20 cellular contexts compared by ENCODE assay signal in genomic region chr5:55343107-55343506, GRCh38. TPM values are rescaled to one million over a fixed set of nuclear protein-coding genes. Genes with fewer than 3 reads are reported as not detected.
DNase-seq lines count a peak whose midpoint lies in the region; ATAC-seq, FAIRE-seq and TF ChIP-seq lines count a peak whose summit lies in the region.
"Had no signal": no experiment of that assay in that cellular context is flagged by ENCODE, and none has a peak within 500 bp of the region (broad histone marks: within the 10 kb centered on the region; RNA-seq: fewer than 3 reads in every experiment).

No MANE protein-coding gene starts in this region.

- H3K9me3 ChIP-seq in liver (ENCODE audit: control insufficient read depth in 4 of 4, low read length in 3 of 4) (no peaks in the 10 kb centered on the region), HepG2 (ENCODE audit: low read length) (no peaks in the 10 kb centered on the region), right lobe of liver (no peaks in the 10 kb centered on the region), tibial artery (no peaks in the 10 kb centered on the region), BE2C (no peaks in the 10 kb centered on the region)
- no peaks in the 10 kb centered on the region for H3K9me3 ChIP-seq in CD4-positive, alpha-beta memory T cell (ENCODE audit: control insufficient read depth in 1 of 2, low read length in 2 of 2)
- H3K9me3 ChIP-seq: Peyer's patch had no signal

- TF ChIP-seq POLR2A in HepG2 (IDR thresholded peaks at IDR 0.05; ENCODE audit: insufficient read depth in 1 of 2, low read depth in 2 of 2, low read length in 2 of 2) (no peak), right lobe of liver (IDR thresholded peaks at IDR 0.05) (no peak)

- DNase-seq in HepG2 (ENCODE audit: low spot score) = no peak
- no peak for DNase-seq in WTC11 (ENCODE audit: low spot score)
- DNase-seq in right lobe of liver = no peak
- no peak for DNase-seq in tibial artery
- no peak for DNase-seq in CD4-positive, alpha-beta memory T cell
- no peak for DNase-seq in BE2C
- DNase-seq: CD4-positive, CD25-positive, alpha-beta regulatory T cell; COR-L47; DMS 273 treated with DMSO at 0.1 percent for 48 hours; DMS79 treated with DMSO at 0.1 percent for 48 hours; H9; HFFc6; KG1; NCI-H1092 treated with DMSO at 0.1 percent for 48 hours; NCI-H2029 treated with DMSO at 0.1 percent for 48 hours; NCI-H226; NCI-H524; NCI-H774; Peyer's patch had no signal

- no peak for ATAC-seq in HepG2
- ATAC-seq in WTC11 = no peak
- ATAC-seq in right lobe of liver = peak; percentile 23 to 57 (median 42)

- FAIRE-seq in HepG2 (lab: Jason Lieb, UNC) = no peak

- H3K27ac Mint-ChIP-seq in WTC11 = peak overlapping the region; percentile 71; the same call in 1 of the 2 replicates
- H3K27ac Mint-ChIP-seq in CD4-positive, alpha-beta memory T cell = no peak overlapping the region

- POLR2A ChIA-PET in HepG2 (lab: Yijun Ruan, JAX) (no interaction called here), WTC11 (lab: Charles Lee) (no interaction called here)
- POLR2A ChIA-PET in CD4-positive, alpha-beta memory T cell (lab: Charles Lee; ENCODE audit: partially characterized antibody) = no interaction called here

- peak overlapping the region; percentile 17 to 87 for H3K9ac ChIP-seq in liver (ENCODE audit: low read depth in 1 of 2, low read length in 2 of 2)
- no peak overlapping the region for H3K9ac ChIP-seq in HepG2 (ENCODE audit: insufficient read depth, low read depth, low read length)

- peak overlapping the region in 1 of 3 donors; percentile 24 for H3K4me3 ChIP-seq in liver (ENCODE audit: low read depth in 1 of 3, low read length in 3 of 3)
- no peak overlapping the region for H3K4me3 ChIP-seq in HepG2 (replicated peaks in 1 of 3; ENCODE audit: insufficient read depth in 1 of 3, low read depth in 2 of 3, low read length in 3 of 3)
- peak overlapping the region in 2 of 3 donors; percentile 14 to 24 for H3K4me3 ChIP-seq in right lobe of liver
- peak overlapping the region; percentile 25 to 30 for H3K4me3 ChIP-seq in tibial artery
- H3K4me3 ChIP-seq in CD4-positive, alpha-beta memory T cell (ENCODE audit: low read length in 2 of 2) = no peak overlapping the region
- no peak overlapping the region for H3K4me3 ChIP-seq in BE2C (ENCODE audit: low read depth, low read length)
- H3K4me3 ChIP-seq: Peyer's patch had no signal

- H3K27me3 Mint-ChIP-seq in WTC11 (ENCODE audit: low read depth) = no peaks in the 10 kb centered on the region
- H3K27me3 Mint-ChIP-seq in CD4-positive, alpha-beta memory T cell = no peaks in the 10 kb centered on the region
- H3K27me3 Mint-ChIP-seq: CD4-positive, CD25-positive, alpha-beta regulatory T cell had no signal

- CTCF ChIA-PET in HepG2 (lab: Yijun Ruan, JAX; ENCODE audit: low intra/inter-chr PET ratio, low total read pairs) = interaction anchor here (2.0 kb wide), 1 partner anchor 349 kb away, joined by 5 read pairs; no protein-coding TSS in a partner anchor
- CTCF ChIA-PET in WTC11 (lab: Charles Lee) = interaction anchor here (2.4 kb wide), 1 partner anchor 348 kb away, joined by 6 read pairs; no protein-coding TSS in a partner anchor
- CTCF ChIA-PET in CD4-positive, alpha-beta memory T cell (lab: Charles Lee; ENCODE audit: partially characterized antibody) = interaction anchor here (1.6 to 3.0 kb wide), 3 partner anchors 10 to 349 kb away, joined by 4 to 22 read pairs (median 5); no protein-coding TSS in a partner anchor

- TF ChIP-seq EP300 in HepG2 (IDR thresholded peaks at IDR 0.05; ENCODE audit: low read depth in 2 of 2, low read length in 2 of 2) (no peak), HepG2 (CRISPR knock-in tag; IDR thresholded peaks at IDR 0.05; ENCODE audit: borderline replicate concordance) (no peak)

- no peak overlapping the region for H3K4me2 ChIP-seq in HepG2 (ENCODE audit: low read depth, low read length)

- H3K9me3 Mint-ChIP-seq in WTC11 = no peaks in the 10 kb centered on the region
- H3K9me3 Mint-ChIP-seq in CD4-positive, alpha-beta memory T cell = no peaks in the 10 kb centered on the region
- H3K9me3 Mint-ChIP-seq: CD4-positive, CD25-positive, alpha-beta regulatory T cell; HFFc6 had no signal

- H3K27me3 ChIP-seq in liver (ENCODE audit: control insufficient read depth in 4 of 4, insufficient read depth in 4 of 4, low read length in 3 of 4) = no peaks in the 10 kb centered on the region
- H3K27me3 ChIP-seq in HepG2 (ENCODE audit: control insufficient read depth in 1 of 2, insufficient read depth in 2 of 2, low read length in 2 of 2) = no peaks in the 10 kb centered on the region
- H3K27me3 ChIP-seq in right lobe of liver = no peaks in the 10 kb centered on the region
- no peaks in the 10 kb centered on the region for H3K27me3 ChIP-seq in tibial artery
- H3K27me3 ChIP-seq in CD4-positive, alpha-beta memory T cell (ENCODE audit: insufficient read depth, low read length) = no peaks in the 10 kb centered on the region
- H3K27me3 ChIP-seq in BE2C = no peaks in the 10 kb centered on the region
- H3K27me3 ChIP-seq: Peyer's patch had no signal

- WGBS in liver = 37% methylated on average over 4 of the region's 4 CpGs
- WGBS in HepG2 (ENCODE audit: low lambda C conversion rate) = 80% methylated on average over 4 of the region's 4 CpGs
- WGBS in right lobe of liver (ENCODE audit: insufficient coverage, low coverage, low lambda C conversion rate, missing lambda C conversion rate) = 28% methylated on average over 4 of the region's 4 CpGs

- intact Hi-C loops in HepG2 (cut with micrococcal nuclease; ENCODE audit: unreplicated experiment) = no loop called here
- intact Hi-C loops in right lobe of liver (cut with DNase I) = no loop called here
- intact Hi-C loops in tibial artery (cut with DNase I; ENCODE audit: low total_unique reads) = loop anchor here (5.0 kb wide), 1 partner anchor 349 kb away; no protein-coding TSS in a partner anchor
- intact Hi-C loops in CD4-positive, alpha-beta memory T cell (cut with micrococcal nuclease) = loop anchor here (10.0 kb wide), 1 partner anchor 862 kb away; no protein-coding TSS in a partner anchor

- in situ Hi-C loops in HepG2 (cut with HindIII; ENCODE audit: extremely low pct_ligation_motif_present, low pct_unique_long_range_greater_than_20kb) = no loop called here

- peaks cover 6% of the 10 kb centered on the region for H3K79me2 ChIP-seq in HepG2 (ENCODE audit: insufficient read depth, low read length)

- TF ChIP-seq RAD21 in liver (IDR thresholded peaks at IDR 0.05) = no peak
- TF ChIP-seq RAD21 in HepG2 (CRISPR knock-in tag; IDR thresholded peaks at IDR 0.05) = no peak

- peaks cover 43% of the 10 kb centered on the region for H3K36me3 Mint-ChIP-seq in WTC11
- H3K36me3 Mint-ChIP-seq in CD4-positive, alpha-beta memory T cell = peaks cover 39 to 68% of the 10 kb centered on the region in 2 donors

- H3K36me3 ChIP-seq in liver (ENCODE audit: control insufficient read depth in 4 of 4, insufficient read depth in 3 of 4, low read depth in 1 of 4, low read length in 3 of 4) (peaks cover 2 to 12% (median 7%) of the 10 kb centered on the region in 4 donors), HepG2 (replicated peaks in 1 of 2; ENCODE audit: control insufficient read depth in 1 of 2, insufficient read depth in 2 of 2, low read length in 2 of 2) (peaks cover 3 to 72% of the 10 kb centered on the region in 2 experiments; a peak in 4 of 5 replicates), right lobe of liver (peaks cover 0 to 18% (median 8%) of the 10 kb centered on the region in 4 donors), tibial artery (peaks cover 25 to 29% (median 26%) of the 10 kb centered on the region in 3 donors), BE2C (peaks cover 67% of the 10 kb centered on the region)
- H3K36me3 ChIP-seq in CD4-positive, alpha-beta memory T cell (ENCODE audit: insufficient read depth, low read length) = peaks cover 33% of the 10 kb centered on the region

- TF ChIP-seq CTCF in liver (IDR thresholded peaks at IDR 0.05; ENCODE audit: low read depth, low read length, missing input control) (no peak), HepG2 (CRISPR knock-in tag; IDR thresholded peaks at IDR 0.05) (no peak), WTC11 (IDR thresholded peaks at IDR 0.05) (no peak), right lobe of liver (IDR thresholded peaks at IDR 0.05) (no peak), tibial artery (IDR thresholded peaks at IDR 0.05) (no peak), BE2C (IDR thresholded peaks at IDR 0.05; ENCODE audit: low read depth, low read length) (no peak)

- BruUV-seq in HepG2 (replicated peaks; lab: Mats Ljungman, UMichigan) = no TSS peak

- H3K27ac ChIP-seq in liver (ENCODE audit: low read depth in 1 of 2, low read length in 2 of 2) (peak overlapping the region; percentile 73 to 78), HepG2 (ENCODE audit: extremely low read length, insufficient read depth, low read length) (no peak overlapping the region), right lobe of liver (peak overlapping the region; percentile 35 to 81 (median 76)), tibial artery (peak overlapping the region; percentile 70 to 73)
- H3K27ac ChIP-seq in CD4-positive, alpha-beta memory T cell (ENCODE audit: low read depth, low read length) = no peak overlapping the region
- H3K27ac ChIP-seq: Peyer's patch had no signal

- H3K4me1 ChIP-seq in liver (ENCODE audit: control insufficient read depth in 4 of 4, insufficient read depth in 4 of 4, low read length in 3 of 4) (peaks cover 2 to 29% (median 23%) of the 10 kb centered on the region in 4 donors), HepG2 (ENCODE audit: insufficient read depth, low read length) (peaks cover 15% of the 10 kb centered on the region), right lobe of liver (peaks cover 0 to 28% (median 9%) of the 10 kb centered on the region in 4 donors), tibial artery (peaks cover 0 to 37% (median 7%) of the 10 kb centered on the region in 4 donors), BE2C (no peaks in the 10 kb centered on the region)
- peaks cover 11% of the 10 kb centered on the region for H3K4me1 ChIP-seq in CD4-positive, alpha-beta memory T cell (ENCODE audit: insufficient read depth, low read length)
- H3K4me1 ChIP-seq: Peyer's patch had no signal

- peaks cover 5% of the 10 kb centered on the region; the same call in 1 of the 2 replicates for H4K20me1 ChIP-seq in HepG2 (ENCODE audit: insufficient read depth, low read length)

- no peak overlapping the region for H3K4me3 Mint-ChIP-seq in WTC11
- no peak overlapping the region for H3K4me3 Mint-ChIP-seq in CD4-positive, alpha-beta memory T cell
- H3K4me3 Mint-ChIP-seq: CD4-positive, CD25-positive, alpha-beta regulatory T cell; H9; HFFc6 had no signal

- no peak overlapping the region for H2AFZ ChIP-seq in HepG2 (ENCODE audit: low read length)

- H3K4me1 Mint-ChIP-seq in WTC11 = no peaks in the 10 kb centered on the region
- H3K4me1 Mint-ChIP-seq in CD4-positive, alpha-beta memory T cell = peaks cover 12 to 15% (median 13%) of the 10 kb centered on the region in 4 donors
- H3K4me1 Mint-ChIP-seq: H9 had no signal

RNA-seq across cellular contexts. Expression of gene MTREX, which starts 35.3 kb away (rescaled TPM):
- total RNA-seq in liver = 10 to 100 TPM; 37.0 to 43.8 TPM
- 10 to 100 TPM in 1 of 2 donors, 1 to 10 TPM in 1; 10.0 to 10.4 TPM for polyA plus RNA-seq in liver
- total RNA-seq in HepG2 (2016; rRNA removed; fragmentation: Illumina TruSeq; extraction: Trizol) = 91.5 and 141 TPM in 2 replicates
- total RNA-seq in HepG2 (2016; cell fraction: cytosol; rRNA removed; fragmentation: Illumina TruSeq; extraction: Trizol; ENCODE audit: low read depth) = 10.2 and 11.9 TPM in 2 replicates
- total RNA-seq in HepG2 (2016; cell fraction: insoluble cytoplasmic fraction; rRNA removed; fragmentation: Illumina TruSeq; extraction: Trizol) = 94.0 and 139 TPM in 2 replicates
- 12.3 and 16.8 TPM in 2 replicates for total RNA-seq in HepG2 (2016; cell fraction: membrane; rRNA removed; fragmentation: Illumina TruSeq; extraction: Trizol)
- total RNA-seq in HepG2 (2016; cell fraction: nucleus; rRNA removed; fragmentation: Illumina TruSeq; extraction: Trizol) = 65.3 and 67.5 TPM in 2 replicates
- polyA plus RNA-seq in HepG2 (2011; rRNA removed) = 14.0 and 16.4 TPM in 2 replicates
- polyA plus RNA-seq in HepG2 (2011; cell fraction: cytosol; rRNA removed) = 5.9 and 9.5 TPM in 2 replicates
- 8.6 and 13.7 TPM in 2 replicates for polyA plus RNA-seq in HepG2 (2011; cell fraction: nucleus; rRNA removed)
- 35.3 and 45.7 TPM in 2 replicates for polyA plus RNA-seq in HepG2 (2012)
- polyA plus RNA-seq in HepG2 (2016; cell fraction: cytosol; fragmentation: Illumina TruSeq; extraction: Trizol; ENCODE audit: low read depth) = 1.9 and 2.2 TPM in 2 replicates
- 71.9 and 74.9 TPM in 2 replicates for polyA plus RNA-seq in HepG2 (2016; cell fraction: insoluble cytoplasmic fraction; fragmentation: Illumina TruSeq; extraction: Trizol; ENCODE audit: low read depth)
- 3.5 and 4.4 TPM in 2 replicates for polyA plus RNA-seq in HepG2 (2016; cell fraction: membrane; fragmentation: Illumina TruSeq; extraction: Trizol; ENCODE audit: low read depth)
- 39.6 and 40.4 TPM in 2 replicates for polyA plus RNA-seq in HepG2 (2016; cell fraction: nucleus; fragmentation: Illumina TruSeq; extraction: Trizol; ENCODE audit: insufficient read depth, low read depth)
- 19.7 and 55.5 TPM in 2 replicates for polyA minus RNA-seq in HepG2 (2011; rRNA and poly(A)+ RNA removed; ENCODE audit: low replicate concordance)
- 38.2 and 40.3 TPM in 2 replicates for polyA minus RNA-seq in HepG2 (2011; cell fraction: cytosol; rRNA and poly(A)+ RNA removed)
- 86.0 and 94.4 TPM in 2 replicates for polyA minus RNA-seq in HepG2 (2011; cell fraction: nucleus; rRNA and poly(A)+ RNA removed)
- total RNA-seq in WTC11 (2021) = 107 to 113 TPM (median 110 TPM) in 3 replicates
- total RNA-seq in right lobe of liver = 10 to 100 TPM; 24.7 to 42.4 (median 31.9) TPM
- total RNA-seq in CD4-positive, alpha-beta memory T cell = 10 to 100 TPM; 73.3 to 82.2 TPM
- 10 to 100 TPM; 28.8 to 37.4 TPM for polyA plus RNA-seq in CD4-positive, alpha-beta memory T cell
- 61.6 TPM for polyA plus RNA-seq in BE2C (2012; ENCODE audit: insufficient read depth, insufficient read length, low read depth)

RNA-seq across cellular contexts. Expression of gene DHX29, which starts 35.6 kb away (rescaled TPM):
- total RNA-seq in liver (10 to 100 TPM; 19.2 to 23.8 TPM), HepG2 (2016; rRNA removed; fragmentation: Illumina TruSeq; extraction: Trizol) (22.0 and 35.5 TPM in 2 replicates), WTC11 (2021) (24.9 to 29.7 TPM (median 25.7 TPM) in 3 replicates), right lobe of liver (10 to 100 TPM; 10.8 to 18.2 (median 14.7) TPM)
- polyA plus RNA-seq in liver (10 to 100 TPM in 1 of 2 donors, 1 to 10 TPM in 1; 8.6 to 43.8 TPM), HepG2 (2011; rRNA removed) (1.6 and 1.9 TPM in 2 replicates)
- total RNA-seq in HepG2 (2016; cell fraction: cytosol; rRNA removed; fragmentation: Illumina TruSeq; extraction: Trizol; ENCODE audit: low read depth) = 4.9 and 5.7 TPM in 2 replicates
- total RNA-seq in HepG2 (2016; cell fraction: insoluble cytoplasmic fraction; rRNA removed; fragmentation: Illumina TruSeq; extraction: Trizol) = 21.2 and 34.5 TPM in 2 replicates
- total RNA-seq in HepG2 (2016; cell fraction: membrane; rRNA removed; fragmentation: Illumina TruSeq; extraction: Trizol) = 6.9 and 7.5 TPM in 2 replicates
- total RNA-seq in HepG2 (2016; cell fraction: nucleus; rRNA removed; fragmentation: Illumina TruSeq; extraction: Trizol) = 18.3 and 18.6 TPM in 2 replicates
- 0.81 and 1.4 TPM in 2 replicates for polyA plus RNA-seq in HepG2 (2011; cell fraction: cytosol; rRNA removed)
- 1.2 and 2.6 TPM in 2 replicates for polyA plus RNA-seq in HepG2 (2011; cell fraction: nucleus; rRNA removed)
- polyA plus RNA-seq in HepG2 (2012) = 5.7 and 6.2 TPM in 2 replicates
- polyA plus RNA-seq in HepG2 (2016; cell fraction: cytosol; fragmentation: Illumina TruSeq; extraction: Trizol; ENCODE audit: low read depth) = 0.63 and 0.67 TPM in 2 replicates
- 21.4 and 22.2 TPM in 2 replicates for polyA plus RNA-seq in HepG2 (2016; cell fraction: insoluble cytoplasmic fraction; fragmentation: Illumina TruSeq; extraction: Trizol; ENCODE audit: low read depth)
- polyA plus RNA-seq in HepG2 (2016; cell fraction: membrane; fragmentation: Illumina TruSeq; extraction: Trizol; ENCODE audit: low read depth) = 1.8 TPM in 2 replicates
- polyA plus RNA-seq in HepG2 (2016; cell fraction: nucleus; fragmentation: Illumina TruSeq; extraction: Trizol; ENCODE audit: insufficient read depth, low read depth) = 14.0 and 16.6 TPM in 2 replicates
- 1.2 and 4.2 TPM in 2 replicates for polyA minus RNA-seq in HepG2 (2011; rRNA and poly(A)+ RNA removed; ENCODE audit: low replicate concordance)
- polyA minus RNA-seq in HepG2 (2011; cell fraction: cytosol; rRNA and poly(A)+ RNA removed) = 2.9 and 3.1 TPM in 2 replicates
- 6.1 and 6.8 TPM in 2 replicates for polyA minus RNA-seq in HepG2 (2011; cell fraction: nucleus; rRNA and poly(A)+ RNA removed)
- 10 to 100 TPM; 18.5 to 22.5 TPM for total RNA-seq in CD4-positive, alpha-beta memory T cell
- 10 to 100 TPM; 11.6 to 21.0 TPM for polyA plus RNA-seq in CD4-positive, alpha-beta memory T cell
- 22.0 TPM for polyA plus RNA-seq in BE2C (2012; ENCODE audit: insufficient read depth, insufficient read length, low read depth)

Comparison
In these comparisons a context has a peak if more than half of its experiments do, and no peak if none do; other contexts are left out.
1. H3K27ac ChIP-seq: peak in liver (2 of 2), right lobe of liver (3 of 3) and tibial artery (2 of 2); none in HepG2 (single experiment) and CD4-positive, alpha-beta memory T cell (single experiment).
2. H3K4me3 ChIP-seq: peak in right lobe of liver (2 of 3) and tibial artery (2 of 2); none in HepG2 (0 of 3), CD4-positive, alpha-beta memory T cell (0 of 2) and BE2C (single experiment).
3. ATAC-seq: peak in right lobe of liver (4 of 4); none in HepG2 (single experiment) and WTC11 (single experiment).
4. intact Hi-C loops: an anchor here in tibial artery (5.0 kb wide) and CD4-positive, alpha-beta memory T cell (10.0 kb wide); none called in HepG2 and right lobe of liver.